1 cellular context compared by ENCODE assay signal in the genomic region with DNA sequence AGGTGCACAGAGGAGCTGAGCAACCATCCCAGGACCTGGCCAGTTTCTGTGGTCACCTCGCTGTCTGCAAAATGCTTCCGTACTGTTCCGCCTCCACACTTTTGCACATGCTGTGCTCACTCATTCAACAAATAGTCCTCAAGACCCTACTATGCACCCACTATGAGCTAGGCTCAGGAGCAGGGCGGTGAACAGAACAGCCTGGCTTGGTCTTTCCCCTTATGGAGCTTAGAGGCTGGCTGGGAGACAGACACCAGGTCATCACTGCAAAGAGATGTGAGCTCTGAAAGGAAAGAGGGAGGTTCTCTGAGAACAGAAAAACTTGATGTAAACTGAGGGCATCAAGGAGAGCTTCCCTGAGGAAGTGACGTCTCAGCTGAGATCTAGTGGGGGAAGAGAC.
TF ChIP-seq lines count a peak whose summit lies in the region.

No MANE protein-coding gene starts in this region.

TF ChIP-seq in IMR-90, 13 proteins besides CTCF, POLR2A, EP300 and RAD21:
- TF ChIP-seq SMC3 (IDR thresholded peaks at IDR 0.05; ENCODE audit: low read depth, low read length), result no peak
- no peak for TF ChIP-seq CEBPB (IDR thresholded peaks at IDR 0.05; ENCODE audit: low read depth, low read length)
- TF ChIP-seq MAFK (IDR thresholded peaks at IDR 0.05; ENCODE audit: low read depth, low read length), result no peak
- no peak for TF ChIP-seq RFX5 (IDR thresholded peaks at IDR 0.05; ENCODE audit: low read depth, low read length)
- TF ChIP-seq, protein P1, sequence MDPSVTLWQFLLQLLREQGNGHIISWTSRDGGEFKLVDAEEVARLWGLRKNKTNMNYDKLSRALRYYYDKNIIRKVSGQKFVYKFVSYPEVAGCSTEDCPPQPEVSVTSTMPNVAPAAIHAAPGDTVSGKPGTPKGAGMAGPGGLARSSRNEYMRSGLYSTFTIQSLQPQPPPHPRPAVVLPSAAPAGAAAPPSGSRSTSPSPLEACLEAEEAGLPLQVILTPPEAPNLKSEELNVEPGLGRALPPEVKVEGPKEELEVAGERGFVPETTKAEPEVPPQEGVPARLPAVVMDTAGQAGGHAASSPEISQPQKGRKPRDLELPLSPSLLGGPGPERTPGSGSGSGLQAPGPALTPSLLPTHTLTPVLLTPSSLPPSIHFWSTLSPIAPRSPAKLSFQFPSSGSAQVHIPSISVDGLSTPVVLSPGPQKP (IDR thresholded peaks at IDR 0.05; ENCODE audit: borderline replicate concordance, low read depth, low read length), result no peak
- TF ChIP-seq NFE2L2 (IDR thresholded peaks at IDR 0.05; ENCODE audit: low read depth, low read length), result no peak
- no peak for TF ChIP-seq BHLHE40 (IDR thresholded peaks at IDR 0.05; ENCODE audit: low read depth, low read length)
- no peak for TF ChIP-seq MAZ (IDR thresholded peaks at IDR 0.05; ENCODE audit: borderline replicate concordance, low read depth, low read length)
- no peak for TF ChIP-seq MXI1 (IDR thresholded peaks at IDR 0.05; ENCODE audit: borderline replicate concordance, low read depth, low read length)
- TF ChIP-seq, protein P2, sequence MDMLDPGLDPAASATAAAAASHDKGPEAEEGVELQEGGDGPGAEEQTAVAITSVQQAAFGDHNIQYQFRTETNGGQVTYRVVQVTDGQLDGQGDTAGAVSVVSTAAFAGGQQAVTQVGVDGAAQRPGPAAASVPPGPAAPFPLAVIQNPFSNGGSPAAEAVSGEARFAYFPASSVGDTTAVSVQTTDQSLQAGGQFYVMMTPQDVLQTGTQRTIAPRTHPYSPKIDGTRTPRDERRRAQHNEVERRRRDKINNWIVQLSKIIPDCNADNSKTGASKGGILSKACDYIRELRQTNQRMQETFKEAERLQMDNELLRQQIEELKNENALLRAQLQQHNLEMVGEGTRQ (IDR thresholded peaks at IDR 0.05; ENCODE audit: low read depth, low read length), result no peak
- TF ChIP-seq RCOR1 (IDR thresholded peaks at IDR 0.05; ENCODE audit: insufficient replicate concordance, low read length), result no peak
- no peak for TF ChIP-seq CHD1 (IDR thresholded peaks at IDR 0.05; ENCODE audit: low read depth, low read length)
- no peak for TF ChIP-seq FOS (IDR thresholded peaks at IDR 0.05; ENCODE audit: low read depth, low read length)
